ENCODE assay signal across 2 cellular contexts in the genomic region with DNA sequence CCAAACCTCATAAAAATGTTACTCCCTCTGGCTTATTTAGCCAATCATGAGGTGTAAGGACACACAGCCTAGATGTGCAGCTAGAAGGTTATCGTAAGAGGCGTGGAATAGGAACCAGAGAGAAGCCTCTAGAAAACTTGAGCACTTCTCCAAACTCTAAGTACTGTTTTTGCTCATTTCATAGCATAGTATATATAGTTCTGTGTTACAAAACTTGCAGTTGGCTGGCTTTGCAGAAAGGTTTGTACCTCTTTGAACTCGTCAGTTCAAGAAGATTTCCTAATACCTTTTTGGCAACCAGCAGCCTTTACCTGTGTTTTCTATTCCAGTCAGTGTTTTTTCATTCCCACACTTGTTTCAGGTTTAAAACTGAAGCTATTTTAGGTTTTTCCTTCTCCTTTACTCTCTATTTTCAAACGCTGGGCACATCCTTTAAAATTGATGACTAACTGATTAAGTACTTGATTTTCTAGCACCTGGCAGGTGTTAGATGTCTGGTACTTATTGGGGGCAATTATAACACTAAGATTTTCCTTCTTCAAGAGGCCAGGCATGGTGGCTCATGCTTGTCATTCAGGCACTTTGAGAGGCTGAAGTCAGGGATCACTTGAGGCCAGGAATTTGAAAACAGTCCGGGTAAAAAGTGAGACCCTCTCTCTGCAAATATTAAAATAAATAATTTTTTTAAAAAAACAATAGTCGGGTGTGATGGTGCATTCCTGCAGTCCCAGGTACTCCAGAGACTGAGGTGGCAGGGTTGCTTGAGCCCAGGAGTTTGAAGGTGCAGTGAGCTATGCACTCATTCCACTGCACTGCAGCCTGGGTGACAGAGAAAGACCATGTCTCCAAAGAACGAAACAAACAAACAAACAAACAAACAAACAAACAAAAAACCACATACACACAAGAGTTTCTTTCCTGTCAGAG.
TF ChIP-seq lines count a peak whose summit lies in the region.

No MANE protein-coding gene starts in this region.

TF ChIP-seq in liver, 16 proteins besides CTCF, POLR2A, EP300 and RAD21:
- TF ChIP-seq, protein P1, sequence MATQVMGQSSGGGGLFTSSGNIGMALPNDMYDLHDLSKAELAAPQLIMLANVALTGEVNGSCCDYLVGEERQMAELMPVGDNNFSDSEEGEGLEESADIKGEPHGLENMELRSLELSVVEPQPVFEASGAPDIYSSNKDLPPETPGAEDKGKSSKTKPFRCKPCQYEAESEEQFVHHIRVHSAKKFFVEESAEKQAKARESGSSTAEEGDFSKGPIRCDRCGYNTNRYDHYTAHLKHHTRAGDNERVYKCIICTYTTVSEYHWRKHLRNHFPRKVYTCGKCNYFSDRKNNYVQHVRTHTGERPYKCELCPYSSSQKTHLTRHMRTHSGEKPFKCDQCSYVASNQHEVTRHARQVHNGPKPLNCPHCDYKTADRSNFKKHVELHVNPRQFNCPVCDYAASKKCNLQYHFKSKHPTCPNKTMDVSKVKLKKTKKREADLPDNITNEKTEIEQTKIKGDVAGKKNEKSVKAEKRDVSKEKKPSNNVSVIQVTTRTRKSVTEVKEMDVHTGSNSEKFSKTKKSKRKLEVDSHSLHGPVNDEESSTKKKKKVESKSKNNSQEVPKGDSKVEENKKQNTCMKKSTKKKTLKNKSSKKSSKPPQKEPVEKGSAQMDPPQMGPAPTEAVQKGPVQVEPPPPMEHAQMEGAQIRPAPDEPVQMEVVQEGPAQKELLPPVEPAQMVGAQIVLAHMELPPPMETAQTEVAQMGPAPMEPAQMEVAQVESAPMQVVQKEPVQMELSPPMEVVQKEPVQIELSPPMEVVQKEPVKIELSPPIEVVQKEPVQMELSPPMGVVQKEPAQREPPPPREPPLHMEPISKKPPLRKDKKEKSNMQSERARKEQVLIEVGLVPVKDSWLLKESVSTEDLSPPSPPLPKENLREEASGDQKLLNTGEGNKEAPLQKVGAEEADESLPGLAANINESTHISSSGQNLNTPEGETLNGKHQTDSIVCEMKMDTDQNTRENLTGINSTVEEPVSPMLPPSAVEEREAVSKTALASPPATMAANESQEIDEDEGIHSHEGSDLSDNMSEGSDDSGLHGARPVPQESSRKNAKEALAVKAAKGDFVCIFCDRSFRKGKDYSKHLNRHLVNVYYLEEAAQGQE (IDR thresholded peaks at IDR 0.05): no peak
- peak; percentile 70 to 75 for TF ChIP-seq RXRA (IDR thresholded peaks at IDR 0.05)
- TF ChIP-seq SP1 (IDR thresholded peaks at IDR 0.05): peak; percentile 18
- peak; percentile 12 to 39 for TF ChIP-seq HNF4A (conservative IDR thresholded peaks at IDR 0.05)

TF ChIP-seq in HepG2, 621 proteins besides CTCF, POLR2A, EP300 and RAD21 (continued from another document):
- TF ChIP-seq SPEN (CRISPR knock-in tag; IDR thresholded peaks at IDR 0.05; ENCODE audit: low read depth) (no peak), FOXO1 (CRISPR knock-in tag; IDR thresholded peaks at IDR 0.05) (no peak), ONECUT2 (CRISPR knock-in tag; IDR thresholded peaks at IDR 0.05) (no peak), ZNF749 (CRISPR knock-in tag; IDR thresholded peaks at IDR 0.05; ENCODE audit: borderline replicate concordance) (no peak), HDAC2 (CRISPR knock-in tag; IDR thresholded peaks at IDR 0.05) (no peak)
- TF ChIP-seq, protein P2, sequence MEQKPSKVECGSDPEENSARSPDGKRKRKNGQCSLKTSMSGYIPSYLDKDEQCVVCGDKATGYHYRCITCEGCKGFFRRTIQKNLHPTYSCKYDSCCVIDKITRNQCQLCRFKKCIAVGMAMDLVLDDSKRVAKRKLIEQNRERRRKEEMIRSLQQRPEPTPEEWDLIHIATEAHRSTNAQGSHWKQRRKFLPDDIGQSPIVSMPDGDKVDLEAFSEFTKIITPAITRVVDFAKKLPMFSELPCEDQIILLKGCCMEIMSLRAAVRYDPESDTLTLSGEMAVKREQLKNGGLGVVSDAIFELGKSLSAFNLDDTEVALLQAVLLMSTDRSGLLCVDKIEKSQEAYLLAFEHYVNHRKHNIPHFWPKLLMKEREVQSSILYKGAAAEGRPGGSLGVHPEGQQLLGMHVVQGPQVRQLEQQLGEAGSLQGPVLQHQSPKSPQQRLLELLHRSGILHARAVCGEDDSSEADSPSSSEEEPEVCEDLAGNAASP (CRISPR knock-in tag; IDR thresholded peaks at IDR 0.05; ENCODE audit: borderline replicate concordance): no peak
- TF ChIP-seq, protein P3, sequence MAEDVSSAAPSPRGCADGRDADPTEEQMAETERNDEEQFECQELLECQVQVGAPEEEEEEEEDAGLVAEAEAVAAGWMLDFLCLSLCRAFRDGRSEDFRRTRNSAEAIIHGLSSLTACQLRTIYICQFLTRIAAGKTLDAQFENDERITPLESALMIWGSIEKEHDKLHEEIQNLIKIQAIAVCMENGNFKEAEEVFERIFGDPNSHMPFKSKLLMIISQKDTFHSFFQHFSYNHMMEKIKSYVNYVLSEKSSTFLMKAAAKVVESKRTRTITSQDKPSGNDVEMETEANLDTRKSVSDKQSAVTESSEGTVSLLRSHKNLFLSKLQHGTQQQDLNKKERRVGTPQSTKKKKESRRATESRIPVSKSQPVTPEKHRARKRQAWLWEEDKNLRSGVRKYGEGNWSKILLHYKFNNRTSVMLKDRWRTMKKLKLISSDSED (CRISPR knock-in tag; IDR thresholded peaks at IDR 0.05): no peak
- TF ChIP-seq, protein P4, sequence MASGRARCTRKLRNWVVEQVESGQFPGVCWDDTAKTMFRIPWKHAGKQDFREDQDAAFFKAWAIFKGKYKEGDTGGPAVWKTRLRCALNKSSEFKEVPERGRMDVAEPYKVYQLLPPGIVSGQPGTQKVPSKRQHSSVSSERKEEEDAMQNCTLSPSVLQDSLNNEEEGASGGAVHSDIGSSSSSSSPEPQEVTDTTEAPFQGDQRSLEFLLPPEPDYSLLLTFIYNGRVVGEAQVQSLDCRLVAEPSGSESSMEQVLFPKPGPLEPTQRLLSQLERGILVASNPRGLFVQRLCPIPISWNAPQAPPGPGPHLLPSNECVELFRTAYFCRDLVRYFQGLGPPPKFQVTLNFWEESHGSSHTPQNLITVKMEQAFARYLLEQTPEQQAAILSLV (CRISPR knock-in tag; IDR thresholded peaks at IDR 0.05; ENCODE audit: borderline replicate concordance): no peak
